ENCODE assay signal across 25 cellular contexts in the genomic region with DNA sequence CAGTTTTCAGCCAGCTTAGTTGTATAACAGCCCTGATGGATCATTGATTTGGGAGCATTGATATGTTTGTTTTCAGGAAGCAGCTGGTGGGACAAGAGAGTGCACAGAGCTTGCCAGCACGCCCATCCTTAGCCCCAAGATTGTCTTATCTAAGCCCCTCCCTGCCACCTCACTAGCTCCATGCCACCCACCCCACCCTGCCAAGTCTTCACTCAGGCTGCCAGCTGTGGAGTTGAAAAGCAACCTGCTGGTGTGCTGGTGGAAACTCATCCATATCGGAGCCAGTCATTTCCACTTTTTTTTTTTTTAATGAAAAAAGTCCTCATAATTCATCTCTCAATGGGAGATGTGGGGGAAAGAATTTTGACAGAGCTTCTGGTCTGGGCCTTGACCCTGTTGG. TPM values are rescaled to one million over a fixed set of nuclear protein-coding genes. Genes with fewer than 3 reads are reported as not detected.
DNase-seq lines count a peak whose midpoint lies in the region; ATAC-seq and TF ChIP-seq lines count a peak whose summit lies in the region.
"Had no signal": no experiment of that assay in that cellular context is flagged by ENCODE, and none has a peak within 500 bp of the region (broad histone marks: within the 10 kb centered on the region; RNA-seq: fewer than 3 reads in every experiment).

No MANE protein-coding gene starts in this region.

- peaks cover 81% of the 10 kb centered on the region for H4K20me1 ChIP-seq in neural progenitor cell (ENCODE audit: low read depth)

- no peaks in the 10 kb centered on the region for H3K36me3 ChIP-seq in neural progenitor cell
- H3K36me3 ChIP-seq in aorta (ENCODE audit: control insufficient read depth in 1 of 2, insufficient read depth in 2 of 2, low read length in 1 of 2), result no peaks in the 10 kb centered on the region
- no peaks in the 10 kb centered on the region for H3K36me3 ChIP-seq in H7 (replicated peaks; ENCODE audit: control insufficient read depth, insufficient read depth, low read length)
- H3K36me3 ChIP-seq: heart right ventricle, stomach had no signal

- H3K4me1 Mint-ChIP-seq in brain, result peaks cover 99% of the 10 kb centered on the region
- peaks cover 97% of the 10 kb centered on the region for H3K4me1 Mint-ChIP-seq in neural progenitor cell
- H3K4me1 Mint-ChIP-seq: activated B cell treated with CpG ODN at 0.5 μM for 24 hours, CD14-positive monocyte had no signal

- H3K79me2 ChIP-seq in neural progenitor cell (ENCODE audit: low read depth), result peaks cover 98% of the 10 kb centered on the region

- no peak for ATAC-seq in aorta (ENCODE audit: low FRiP score)
- ATAC-seq: GM23338, heart right ventricle, HepG2 had no signal

- no peaks in the 10 kb centered on the region for H3K9me3 ChIP-seq in neural progenitor cell (ENCODE audit: low read depth)
- no peaks in the 10 kb centered on the region for H3K9me3 ChIP-seq in aorta (ENCODE audit: control insufficient read depth, low read length)
- H3K9me3 ChIP-seq: heart right ventricle, stomach had no signal

- no peak overlapping the region for H3K4me3 ChIP-seq in neural progenitor cell
- H3K4me3 ChIP-seq in aorta (ENCODE audit: low read length in 2 of 2), result no peak overlapping the region
- H3K4me3 ChIP-seq in H7 (ENCODE audit: insufficient read depth, low read depth, low read length), result no peak overlapping the region
- H3K4me3 ChIP-seq: GM23338, heart right ventricle, skin epidermis, stomach had no signal

- intact Hi-C loops in aorta (cut with DNase I), result no loop called here

- TF ChIP-seq CTCF in brain (conservative IDR thresholded peaks at IDR 0.05), result no peak
- TF ChIP-seq CTCF in neural progenitor cell (IDR thresholded peaks at IDR 0.05), result no peak

- H2AFZ ChIP-seq in neural progenitor cell (replicated peaks), result no peak overlapping the region
- H2AFZ ChIP-seq: GM23338 had no signal

- H3K9me3 Mint-ChIP-seq in brain (no peaks in the 10 kb centered on the region), neural progenitor cell (no peaks in the 10 kb centered on the region)
- H3K9me3 Mint-ChIP-seq: activated B cell treated with CpG ODN at 0.5 μM for 24 hours; activated naive CD4-positive, alpha-beta T cell treated with anti-CD3 and anti-CD28 coated beads for 36 hours; CD14-positive monocyte; GM23338; type B pancreatic cell had no signal

- H3K27me3 ChIP-seq in neural progenitor cell (no peaks in the 10 kb centered on the region), aorta (ENCODE audit: control insufficient read depth in 1 of 2, insufficient read depth in 2 of 2, low read length in 1 of 2) (no peaks in the 10 kb centered on the region), H7 (ENCODE audit: control insufficient read depth, insufficient read depth, low read length) (no peaks in the 10 kb centered on the region)
- H3K27me3 ChIP-seq: heart right ventricle had no signal

- H3K9ac ChIP-seq in neural progenitor cell, result no peak overlapping the region

- WGBS in aorta, 2 donors, result 3 to 7% methylated on average over 2 of the region's 2 CpGs

- H3K27ac Mint-ChIP-seq in brain (peak overlapping the region; percentile 20 to 96 (median 71)), neural progenitor cell (no peak overlapping the region)
- H3K27ac Mint-ChIP-seq: activated B cell treated with CpG ODN at 0.5 μM for 24 hours; activated naive CD4-positive, alpha-beta T cell treated with anti-CD3 and anti-CD28 coated beads for 36 hours; CD14-positive monocyte; GM23338; type B pancreatic cell had no signal

- DNase-seq in DMS 273 (lab: John Stamatoyannopoulos, UW; ENCODE audit: unreplicated experiment) (peak; percentile 24), DMS 273 treated with DMSO at 0.1 percent for 48 hours (lab: John Stamatoyannopoulos, UW) (no peak), neural progenitor cell (ENCODE audit: low spot score) (no peak), aorta (no peak), NCI-H524 (lab: John Stamatoyannopoulos, UW) (no peak), H7 (no peak), NCI-H446 (lab: John Stamatoyannopoulos, UW) (no peak)
- DNase-seq: activated B cell treated with CpG ODN at 0.5 μM for 24 hours; activated naive CD4-positive, alpha-beta T cell treated with anti-CD3 and anti-CD28 coated beads for 36 hours; foreskin melanocyte; heart right ventricle; NCI-H187; NCI-H2171 treated with DMSO at 0.1 percent for 48 hours; NCI-H524 treated with DMSO at 0.1 percent for 48 hours; occipital lobe; SIG-M5; stomach; SW 1271 had no signal

- H3K27me3 Mint-ChIP-seq in brain (peaks cover 2% of the 10 kb centered on the region), neural progenitor cell (ENCODE audit: insufficient read depth, low read depth) (peaks cover 10% of the 10 kb centered on the region)

- peaks cover 94% of the 10 kb centered on the region for H3K4me1 ChIP-seq in neural progenitor cell
- H3K4me1 ChIP-seq in aorta (ENCODE audit: control insufficient read depth in 1 of 2, insufficient read depth in 2 of 2, low read length in 2 of 2), result peaks cover 6 to 25% of the 10 kb centered on the region in 2 donors

- no peak overlapping the region for H3K4me2 ChIP-seq in neural progenitor cell
- H3K4me2 ChIP-seq: GM23338 had no signal

- H3K4me3 Mint-ChIP-seq in brain, result peak overlapping the region in 4 of 5 experiments; percentile 5 to 26 (median 13)
- H3K4me3 Mint-ChIP-seq in neural progenitor cell, result peak overlapping the region; percentile 31
- H3K4me3 Mint-ChIP-seq: activated B cell treated with CpG ODN at 0.5 μM for 24 hours; activated naive CD4-positive, alpha-beta T cell treated with anti-CD3 and anti-CD28 coated beads for 36 hours; CD14-positive monocyte; GM23338; type B pancreatic cell had no signal

- no peaks in the 10 kb centered on the region for H3K36me3 Mint-ChIP-seq in brain
- peaks cover 7% of the 10 kb centered on the region for H3K36me3 Mint-ChIP-seq in neural progenitor cell
- H3K36me3 Mint-ChIP-seq: CD14-positive monocyte had no signal

- H3K27ac ChIP-seq in neural progenitor cell (no peak overlapping the region), aorta (ENCODE audit: low read depth in 1 of 2, low read length in 2 of 2) (peak overlapping the region; percentile 58 to 81)
- H3K27ac ChIP-seq: 22Rv1 had no signal

- H3F3A ChIP-seq in neural progenitor cell (ENCODE audit: low read depth), result peaks cover 39% of the 10 kb centered on the region

RNA-seq across cellular contexts. Expression of a gene that starts 11.8 kb away (rescaled TPM):
- polyA plus RNA-seq in brain (ENCODE audit: insufficient read depth, low read depth, low replicate concordance) (4.0 TPM), aorta (10 to 100 TPM; 15.3 to 41.5 TPM)
- total RNA-seq in neural progenitor cell (ENCODE audit: low replicate concordance) (39.5 and 70.7 TPM in 2 replicates), aorta (100 to 1,000 TPM in 1 of 2 donors, 10 to 100 TPM in 1; 96.7 to 102 TPM)
- total RNA-seq in H7 (2014; rRNA removed; shearing (Covaris generic)), result 48.2 and 56.5 TPM in 2 replicates
- total RNA-seq: activated B cell treated with CpG ODN at 0.5 μM for 24 hours had no signal
- polyA plus RNA-seq: CD14-positive monocyte had no signal
